ENCODE assay signal across 15 cellular contexts in the genomic region with DNA sequence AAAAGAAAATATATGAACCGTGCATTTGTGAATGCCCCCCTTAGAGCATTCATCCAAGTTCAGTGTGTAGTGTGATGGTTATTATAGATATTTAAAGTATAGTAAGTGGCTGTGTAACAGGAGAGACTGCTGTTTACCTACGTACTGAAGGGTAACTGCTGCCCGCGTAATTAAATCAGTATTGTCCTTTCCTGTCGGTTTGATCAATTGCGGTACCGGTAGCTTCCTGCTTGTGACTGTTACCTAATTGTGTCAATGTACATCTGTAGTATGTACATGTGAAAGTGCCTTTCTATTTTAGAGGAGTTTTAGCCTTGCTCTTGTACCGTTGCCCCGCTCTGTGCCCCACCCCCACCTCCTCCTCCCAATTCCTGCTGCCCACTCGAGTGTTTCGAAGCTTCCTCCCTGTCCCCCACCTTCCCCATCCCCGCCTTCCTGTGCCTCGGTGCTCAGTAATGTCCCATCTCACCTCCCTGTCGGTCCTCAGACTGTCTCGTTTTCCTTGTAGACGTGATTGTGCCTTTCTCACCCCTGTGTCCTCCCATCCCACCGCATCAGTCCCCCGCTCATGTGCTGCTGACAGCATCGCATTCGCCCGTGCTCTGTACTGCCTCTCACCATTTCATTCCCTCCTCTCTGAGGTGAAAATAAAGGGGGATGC.
DNase-seq lines count a peak whose midpoint lies in the region; ATAC-seq, FAIRE-seq and TF ChIP-seq lines count a peak whose summit lies in the region.
"Had no signal": no experiment of that assay in that cellular context is flagged by ENCODE, and none has a peak within 500 bp of the region (broad histone marks: within the 10 kb centered on the region; RNA-seq: fewer than 3 reads in every experiment).

No MANE protein-coding gene starts in this region.

- peak overlapping the region; percentile 61 for H2AFZ ChIP-seq in astrocyte (ENCODE audit: low read depth, low read length)

- H3K9me3 Mint-ChIP-seq in astrocyte (ENCODE audit: unreplicated experiment) (no peaks in the 10 kb centered on the region), nephron (no peaks in the 10 kb centered on the region)
- H3K9me3 Mint-ChIP-seq: activated CD4-positive, alpha-beta T cell treated with anti-CD3 and anti-CD28 coated beads, Interleukin-2, amount 10 ng/mL, durations not matched to agents 7 days and 5 days had no signal

- H3K4me2 ChIP-seq in astrocyte (ENCODE audit: low read length): peak overlapping the region; percentile 18
- H3K4me2 ChIP-seq: smooth muscle cell had no signal

- H3K4me3 ChIP-seq in astrocyte (ENCODE audit: insufficient read depth, low read depth, low read length): no peak overlapping the region
- H3K4me3 ChIP-seq: heart right ventricle, smooth muscle cell had no signal

- no peaks in the 10 kb centered on the region for H3K4me1 Mint-ChIP-seq in astrocyte (ENCODE audit: low read depth, unreplicated experiment)
- no peaks in the 10 kb centered on the region for H3K4me1 Mint-ChIP-seq in nephron

- H3K36me3 ChIP-seq in astrocyte (ENCODE audit: insufficient read depth, low read length): peaks cover 5% of the 10 kb centered on the region

- H4K20me1 ChIP-seq in astrocyte (ENCODE audit: insufficient read depth, low read length): no peaks in the 10 kb centered on the region

- ATAC-seq in GM18909 (IDR thresholded peaks at IDR 0.05; ENCODE audit: poor library complexity, unreplicated experiment): no peak
- ATAC-seq: HCT116, heart right ventricle had no signal

- H3K27ac Mint-ChIP-seq in astrocyte (ENCODE audit: unreplicated experiment): no peak overlapping the region
- H3K27ac Mint-ChIP-seq in nephron: peak overlapping the region; percentile 58 to 90 (median 80)
- H3K27ac Mint-ChIP-seq: activated CD4-positive, alpha-beta T cell treated with anti-CD3 and anti-CD28 coated beads, Interleukin-2, amount 10 ng/mL, durations not matched to agents 7 days and 5 days had no signal

- peaks cover 16% of the 10 kb centered on the region for H3K36me3 Mint-ChIP-seq in astrocyte (ENCODE audit: low read depth, unreplicated experiment)
- peaks cover 38% of the 10 kb centered on the region for H3K36me3 Mint-ChIP-seq in nephron (ENCODE audit: low read depth)

- H3K27ac ChIP-seq in astrocyte (ENCODE audit: low read depth, low read length): no peak overlapping the region
- H3K27ac ChIP-seq: 22Rv1, heart right ventricle had no signal

- no peak for FAIRE-seq in astrocyte (lab: Jason Lieb, UNC)

- TF ChIP-seq CTCF in astrocyte (IDR thresholded peaks at IDR 0.05; ENCODE audit: insufficient read depth, low read depth, low read length) (no peak), nephron (IDR thresholded peaks at IDR 0.05; ENCODE audit: unreplicated experiment in 3 of 3) (no peak)

- no peaks in the 10 kb centered on the region for H3K27me3 ChIP-seq in astrocyte (ENCODE audit: insufficient read depth, low read length)
- H3K27me3 ChIP-seq: heart right ventricle had no signal

- no peak overlapping the region for H3K9ac ChIP-seq in astrocyte (ENCODE audit: low read length)

- DNase-seq in NCI-H2081 (lab: John Stamatoyannopoulos, UW) (peak; percentile 2 to 24), NCI-H2081 treated with DMSO at 0.1 percent for 48 hours (lab: John Stamatoyannopoulos, UW) (no peak), NCI-H1436 treated with DMSO at 0.1 percent for 48 hours (lab: John Stamatoyannopoulos, UW) (peak; percentile 22), astrocyte (ENCODE audit: low read depth) (no peak), NCI-H524 (lab: John Stamatoyannopoulos, UW) (no peak)
- DNase-seq in stimulated activated CD4-positive, alpha-beta T cell treated with anti-CD3 and anti-CD28 coated beads, Interleukin-2, amount 100 ng/mL, for 48 hours: no peak
- DNase-seq: activated CD4-positive, alpha-beta T cell treated with anti-CD3 and anti-CD28 coated beads, Interleukin-2, amount 10 ng/mL, durations not matched to agents 7 days and 5 days; activated gamma-delta T cell; heart right ventricle; NCI-H446 had no signal

- no peaks in the 10 kb centered on the region for H3K27me3 Mint-ChIP-seq in astrocyte (ENCODE audit: low read depth, unreplicated experiment)
- peaks cover 3% of the 10 kb centered on the region for H3K27me3 Mint-ChIP-seq in nephron (ENCODE audit: low read depth)
- H3K27me3 Mint-ChIP-seq: activated CD4-positive, alpha-beta T cell treated with anti-CD3 and anti-CD28 coated beads, Interleukin-2, amount 10 ng/mL, durations not matched to agents 7 days and 5 days had no signal

- no peaks in the 10 kb centered on the region for H3K79me2 ChIP-seq in astrocyte (ENCODE audit: insufficient read depth, low read length)

- H3K4me3 Mint-ChIP-seq in astrocyte (ENCODE audit: unreplicated experiment): no peak overlapping the region
- H3K4me3 Mint-ChIP-seq in nephron: peak overlapping the region in 2 of 3 experiments; percentile 4 to 17
- H3K4me3 Mint-ChIP-seq: activated CD4-positive, alpha-beta T cell treated with anti-CD3 and anti-CD28 coated beads, Interleukin-2, amount 10 ng/mL, durations not matched to agents 7 days and 5 days had no signal

- no peaks in the 10 kb centered on the region for H3K9me3 ChIP-seq in astrocyte (ENCODE audit: insufficient read depth, low read depth, low read length)
- H3K9me3 ChIP-seq: heart right ventricle had no signal

- no peaks in the 10 kb centered on the region for H3K4me1 ChIP-seq in astrocyte (ENCODE audit: insufficient read depth, low read length)
- H3K4me1 ChIP-seq: heart right ventricle had no signal

Comparison
In these comparisons a context has a peak if more than half of its experiments do, and no peak if none do; other contexts are left out.
1. DNase-seq: peak in NCI-H2081 (2 of 2) and NCI-H1436 treated with DMSO at 0.1 percent for 48 hours (single experiment); none in NCI-H2081 treated with DMSO at 0.1 percent for 48 hours (single experiment), astrocyte (single experiment), stimulated activated CD4-positive, alpha-beta T cell treated with anti-CD3 and anti-CD28 coated beads, Interleukin-2, amount 100 ng/mL, for 48 hours (0 of 2) and NCI-H524 (0 of 2).